10 cellular contexts compared by ENCODE assay signal in genomic region chr5:137497396-137498290, GRCh38. TPM values are rescaled to one million over a fixed set of nuclear protein-coding genes. Genes with fewer than 3 reads are reported as not detected.
DNase-seq lines count a peak whose midpoint lies in the region; ATAC-seq and TF ChIP-seq lines count a peak whose summit lies in the region.
"Had no signal": no experiment of that assay in that cellular context is flagged by ENCODE, and none has a peak within 500 bp of the region (broad histone marks: within the 10 kb centered on the region; RNA-seq: fewer than 3 reads in every experiment).

No MANE protein-coding gene starts in this region.

- H3K23ac ChIP-seq in IMR-90 (ENCODE audit: low read depth, low read length) = no peak overlapping the region

- no peak overlapping the region for H3K27ac ChIP-seq in ACC112 (ENCODE audit: low read depth, low read length)
- no peak overlapping the region for H3K27ac ChIP-seq in IMR-90 (ENCODE audit: insufficient read depth, low read length)

- no peak overlapping the region for H2BK15ac ChIP-seq in IMR-90 (ENCODE audit: low read depth, low read length)

- H3K36me3 Mint-ChIP-seq in nephron (ENCODE audit: low read depth) = no peaks in the 10 kb centered on the region
- H3K36me3 Mint-ChIP-seq: CD4-positive, CD25-positive, alpha-beta regulatory T cell had no signal

- H2BK20ac ChIP-seq in IMR-90 (ENCODE audit: low read depth, low read length) = no peak overlapping the region

- WGBS in IMR-90 (ENCODE audit: extremely low coverage in 2 of 2, insufficient read length in 1 of 2), 2 experiments = 63% methylated on average over 3 of the region's 22 CpGs; no CpG with 5 or more reads in 1 of the 2 experiments

- H3K4me1 Mint-ChIP-seq in nephron = peaks cover 15% of the 10 kb centered on the region
- H3K4me1 Mint-ChIP-seq: CD4-positive, CD25-positive, alpha-beta regulatory T cell had no signal

- H3K79me1 ChIP-seq in IMR-90 (ENCODE audit: low read depth in 1 of 2, low read length in 2 of 2) = no peaks in the 10 kb centered on the region

- H3K14ac ChIP-seq in IMR-90 (replicated peaks; ENCODE audit: low read depth, low read length) = no peak overlapping the region

- no peak overlapping the region for H3K9ac ChIP-seq in IMR-90 (ENCODE audit: low read depth, low read length)

- no peaks in the 10 kb centered on the region for H3K9me1 ChIP-seq in IMR-90 (ENCODE audit: insufficient read depth, low read length)

- no peak overlapping the region for H4K8ac ChIP-seq in IMR-90 (ENCODE audit: low read depth in 2 of 2, low read length in 2 of 2)

- DNase-seq in IMR-90 (no peak), dermis blood vessel endothelial cell (peak; percentile 19), NCI-H187 treated with DMSO at 0.1 percent for 48 hours (lab: John Stamatoyannopoulos, UW) (no peak), G401 (ENCODE audit: low spot score) (no peak)
- no peak for DNase-seq in activated naive CD4-positive, alpha-beta T cell treated with anti-CD3 and anti-CD28 coated beads, Interleukin-2, amount 50 U/mL, for 16 hours
- DNase-seq: CD4-positive, CD25-positive, alpha-beta regulatory T cell; RPMI8226 had no signal

- ATAC-seq in IMR-90 (ENCODE audit: low read depth) (no peak), GM21423 (IDR thresholded peaks at IDR 0.05; ENCODE audit: unreplicated experiment) (no peak)

- in situ Hi-C loops in IMR-90 (cut with MboI; ENCODE audit: low sequenced_read_pairs) (loop anchor here (10.0 kb wide), 1 partner anchor 1253 kb away; no protein-coding TSS in a partner anchor), G401 (cut with HindIII; ENCODE audit: low sequenced_read_pairs) (no loop called here)

- CTCF ChIA-PET in IMR-90 (lab: Yijun Ruan, JAX) = interaction anchor here (0.5 to 4.6 kb wide), 5 partner anchors 10 to 804 kb away, joined by 3 to 37 read pairs (median 4); no protein-coding TSS in a partner anchor

- peak overlapping the region; percentile 77 to 84 (median 79) for H3K4me3 Mint-ChIP-seq in nephron

- H2BK5ac ChIP-seq in IMR-90 (ENCODE audit: low read depth, low read length, poor library complexity, severe bottlenecking) = no peak overlapping the region

- no TSS peak for BruUV-seq in IMR-90 (replicated peaks; lab: Mats Ljungman, UMichigan)

- dilution Hi-C loops in IMR-90 (cut with HindIII; ENCODE audit: low sequenced_read_pairs, unreplicated experiment) = no loop called here

- H4K5ac ChIP-seq in IMR-90 (ENCODE audit: low read depth, low read length) = no peak overlapping the region

- H3K4me3 ChIP-seq in ACC112 (ENCODE audit: low read depth, low read length) (peak overlapping the region; percentile 88), IMR-90 (ENCODE audit: insufficient read depth, low read depth, low read length) (peak overlapping the region; percentile 52; the same call in 1 of the 2 replicates)

- H3K18ac ChIP-seq in IMR-90 (ENCODE audit: low read depth, low read length) = no peak overlapping the region

- H3K4ac ChIP-seq in IMR-90 (ENCODE audit: low read depth, low read length) = no peak overlapping the region

- H3K36me3 ChIP-seq in ACC112 (ENCODE audit: insufficient read depth, low read length) (no peaks in the 10 kb centered on the region), IMR-90 (ENCODE audit: control insufficient read depth, insufficient read depth, low read length) (no peaks in the 10 kb centered on the region)

- no peak overlapping the region for H2BK120ac ChIP-seq in IMR-90 (ENCODE audit: low read depth, low read length)

- no peak overlapping the region for H3K4me2 ChIP-seq in IMR-90 (ENCODE audit: low read depth, low read length)

- TF ChIP-seq CTCF in IMR-90 (conservative IDR thresholded peaks at IDR 0.05; ENCODE audit: low read depth, low read length) (no peak), nephron (IDR thresholded peaks at IDR 0.05; ENCODE audit: unreplicated experiment in 3 of 3) (no peak)

- H3K27me3 ChIP-seq in ACC112 (ENCODE audit: insufficient read depth, low read length) (no peaks in the 10 kb centered on the region), IMR-90 (ENCODE audit: control insufficient read depth, insufficient read depth, low read length) (peaks cover 15% of the 10 kb centered on the region; the same call in 1 of the 2 replicates)

- H3K4me1 ChIP-seq in ACC112 (ENCODE audit: control insufficient read depth, insufficient read depth, low read length, unreplicated experiment) = peaks cover 23% of the 10 kb centered on the region
- H3K4me1 ChIP-seq in IMR-90 (ENCODE audit: control insufficient read depth, insufficient read depth, low read length) = no peaks in the 10 kb centered on the region

- no peak overlapping the region for H4K91ac ChIP-seq in IMR-90 (ENCODE audit: insufficient read depth, low read depth, low read length)

- peak overlapping the region in 1 of 3 experiments; percentile 50 for H3K27ac Mint-ChIP-seq in nephron
- H3K27ac Mint-ChIP-seq: CD4-positive, CD25-positive, alpha-beta regulatory T cell had no signal

- peaks cover 12% of the 10 kb centered on the region for H3K79me2 ChIP-seq in ACC112 (ENCODE audit: control insufficient read depth, insufficient read depth, low read length, unreplicated experiment)

- H4K20me1 ChIP-seq in IMR-90 (ENCODE audit: insufficient read depth, low read length) = no peaks in the 10 kb centered on the region

- H2AK5ac ChIP-seq in IMR-90 (ENCODE audit: low read depth, low read length) = no peak overlapping the region

- no peak overlapping the region for H3K56ac ChIP-seq in IMR-90 (ENCODE audit: extremely low read depth, insufficient read depth, low read length)

- intact Hi-C loops in IMR-90 (cut with micrococcal nuclease) = loop anchor here (2.0 kb wide), 1 partner anchor 153 kb away; no protein-coding TSS in a partner anchor

- POLR2A ChIA-PET in IMR-90 (lab: Charles Lee; ENCODE audit: unreplicated experiment) = interaction anchor here (0.6 kb wide), 1 partner anchor 731 kb away, joined by 3 read pairs; no protein-coding TSS in a partner anchor

- H3K9me3 ChIP-seq in IMR-90 (ENCODE audit: control insufficient read depth, insufficient read depth, low read length) = no peaks in the 10 kb centered on the region

- H3K27me3 Mint-ChIP-seq in nephron (ENCODE audit: low read depth) = peaks cover 40% of the 10 kb centered on the region

- H2AK9ac ChIP-seq in IMR-90 (replicated peaks; ENCODE audit: low read depth, low read length, poor library complexity) = peak overlapping the region; percentile 3

- no peaks in the 10 kb centered on the region for H3K9me3 Mint-ChIP-seq in nephron
- H3K9me3 Mint-ChIP-seq: CD4-positive, CD25-positive, alpha-beta regulatory T cell had no signal

- TF ChIP-seq RAD21 in IMR-90 (IDR thresholded peaks at IDR 0.05; ENCODE audit: low read length) = no peak

- peak overlapping the region; percentile 88 for H2AFZ ChIP-seq in ACC112 (ENCODE audit: low read length, unreplicated experiment)
- peak overlapping the region; percentile 46 for H2AFZ ChIP-seq in IMR-90 (replicated peaks; ENCODE audit: low read length, poor library complexity)

- TF ChIP-seq POLR2A in IMR-90 (IDR thresholded peaks at IDR 0.05; ENCODE audit: low read depth, low read length) = no peak

TF ChIP-seq in IMR-90, 13 proteins besides CTCF, POLR2A, EP300 and RAD21:
- TF ChIP-seq RCOR1 (IDR thresholded peaks at IDR 0.05; ENCODE audit: insufficient replicate concordance, low read length) (no peak), SMC3 (IDR thresholded peaks at IDR 0.05; ENCODE audit: low read depth, low read length) (no peak), CHD1 (IDR thresholded peaks at IDR 0.05; ENCODE audit: low read depth, low read length) (no peak), CEBPB (IDR thresholded peaks at IDR 0.05; ENCODE audit: low read depth, low read length) (no peak), FOS (IDR thresholded peaks at IDR 0.05; ENCODE audit: low read depth, low read length) (no peak)
- TF ChIP-seq, protein P1, sequence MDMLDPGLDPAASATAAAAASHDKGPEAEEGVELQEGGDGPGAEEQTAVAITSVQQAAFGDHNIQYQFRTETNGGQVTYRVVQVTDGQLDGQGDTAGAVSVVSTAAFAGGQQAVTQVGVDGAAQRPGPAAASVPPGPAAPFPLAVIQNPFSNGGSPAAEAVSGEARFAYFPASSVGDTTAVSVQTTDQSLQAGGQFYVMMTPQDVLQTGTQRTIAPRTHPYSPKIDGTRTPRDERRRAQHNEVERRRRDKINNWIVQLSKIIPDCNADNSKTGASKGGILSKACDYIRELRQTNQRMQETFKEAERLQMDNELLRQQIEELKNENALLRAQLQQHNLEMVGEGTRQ (IDR thresholded peaks at IDR 0.05; ENCODE audit: low read depth, low read length) = no peak
- TF ChIP-seq, protein P2, sequence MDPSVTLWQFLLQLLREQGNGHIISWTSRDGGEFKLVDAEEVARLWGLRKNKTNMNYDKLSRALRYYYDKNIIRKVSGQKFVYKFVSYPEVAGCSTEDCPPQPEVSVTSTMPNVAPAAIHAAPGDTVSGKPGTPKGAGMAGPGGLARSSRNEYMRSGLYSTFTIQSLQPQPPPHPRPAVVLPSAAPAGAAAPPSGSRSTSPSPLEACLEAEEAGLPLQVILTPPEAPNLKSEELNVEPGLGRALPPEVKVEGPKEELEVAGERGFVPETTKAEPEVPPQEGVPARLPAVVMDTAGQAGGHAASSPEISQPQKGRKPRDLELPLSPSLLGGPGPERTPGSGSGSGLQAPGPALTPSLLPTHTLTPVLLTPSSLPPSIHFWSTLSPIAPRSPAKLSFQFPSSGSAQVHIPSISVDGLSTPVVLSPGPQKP (IDR thresholded peaks at IDR 0.05; ENCODE audit: borderline replicate concordance, low read depth, low read length) = no peak

RNA-seq across cellular contexts. Expression of gene SPOCK1, which starts 1.5 kb away (rescaled TPM):
- total RNA-seq in IMR-90 (2012; rRNA removed) = 5.0 and 8.1 TPM in 2 replicates
- 15.8 and 20.3 TPM in 2 replicates for polyA plus RNA-seq in IMR-90 (2012; rRNA removed)
- polyA plus RNA-seq in IMR-90 (2012; cell fraction: cytosol; rRNA removed) = 6.6 and 11.6 TPM in 2 replicates
- polyA plus RNA-seq in IMR-90 (2012; cell fraction: nucleus; rRNA removed; ENCODE audit: low replicate concordance) = 4.8 and 6.5 TPM in 2 replicates
- 1.0 and 7.0 TPM in 2 replicates for total RNA-seq in dermis blood vessel endothelial cell
- total RNA-seq in G401 (2014; rRNA removed; shearing (Covaris generic)) = not detected in 2 replicates
- polyA plus RNA-seq: CD4-positive, CD25-positive, alpha-beta regulatory T cell had no signal
